19 cellular contexts compared by ENCODE assay signal in genomic region chr1:240801445-240801844, GRCh38.
DNase-seq lines count a peak whose midpoint lies in the region; ATAC-seq and TF ChIP-seq lines count a peak whose summit lies in the region.
"Had no signal": no experiment of that assay in that cellular context is flagged by ENCODE, and none has a peak within 500 bp of the region (broad histone marks: within the 10 kb centered on the region; RNA-seq: fewer than 3 reads in every experiment).

No MANE protein-coding gene starts in this region.

- no peaks in the 10 kb centered on the region for H3K36me3 ChIP-seq in GM23248 (ENCODE audit: low read depth)
- H3K36me3 ChIP-seq in CD8-positive, alpha-beta T cell (ENCODE audit: insufficient read depth, low read length): no peaks in the 10 kb centered on the region
- H3K36me3 ChIP-seq: BLaER1 treated with 17β-estradiol and CSF1 and Interleukin-3, amounts not matched to agents 10 nM and 100 nM had no signal

- H3K27me3 Mint-ChIP-seq in CD8-positive, alpha-beta T cell (ENCODE audit: low read depth): no peaks in the 10 kb centered on the region
- H3K27me3 Mint-ChIP-seq: IgD-negative memory B cell had no signal

- no peak overlapping the region for H3K27ac Mint-ChIP-seq in CD8-positive, alpha-beta T cell
- H3K27ac Mint-ChIP-seq: H9, IgD-negative memory B cell had no signal

- intact Hi-C loops in CD8-positive, alpha-beta T cell (cut with DNase I, micrococcal nuclease): no loop called here

- in situ Hi-C loops in GM23248 (cut with MboI): no loop called here

- no peak overlapping the region for H3K9ac ChIP-seq in GM23248
- H3K9ac ChIP-seq: BLaER1 treated with 17β-estradiol and CSF1 and Interleukin-3, amounts not matched to agents 10 nM and 100 nM had no signal

- peaks cover 30% of the 10 kb centered on the region for H3F3A ChIP-seq in GM23248 (ENCODE audit: insufficient read depth)

- no peaks in the 10 kb centered on the region for H3K27me3 ChIP-seq in GM23248 (replicated peaks; ENCODE audit: insufficient read depth)
- H3K27me3 ChIP-seq in CD8-positive, alpha-beta T cell (ENCODE audit: insufficient read depth, low read length): no peaks in the 10 kb centered on the region
- H3K27me3 ChIP-seq: BLaER1 treated with 17β-estradiol and CSF1 and Interleukin-3, amounts not matched to agents 10 nM and 100 nM had no signal

- H3K9me3 Mint-ChIP-seq in CD8-positive, alpha-beta T cell: no peaks in the 10 kb centered on the region
- H3K9me3 Mint-ChIP-seq: H9 had no signal

- 86 to 89% methylated on average over 3 of the region's 3 CpGs for WGBS in GM23248 (ENCODE audit: low coverage in 1 of 2, low lambda C conversion rate in 2 of 2, missing lambda C conversion rate in 2 of 2), 2 experiments

- H3K4me1 Mint-ChIP-seq in CD8-positive, alpha-beta T cell (ENCODE audit: low read depth): no peaks in the 10 kb centered on the region
- H3K4me1 Mint-ChIP-seq: H9, IgD-negative memory B cell had no signal

- TF ChIP-seq CTCF in CD8-positive, alpha-beta T cell (IDR thresholded peaks at IDR 0.05): no peak

- CTCF ChIA-PET in CD8-positive, alpha-beta T cell (lab: Charles Lee): no interaction called here

- peak; percentile 29 for DNase-seq in GM23248
- DNase-seq in RPMI7951 (ENCODE audit: low read depth): peak; percentile 6
- peak; percentile 71 for DNase-seq in fibroblast of gingiva (ENCODE audit: low read depth)
- DNase-seq in myocyte (ENCODE audit: low read depth): peak; percentile 43
- DNase-seq in CD8-positive, alpha-beta T cell: no peak
- DNase-seq in stimulated activated CD4-positive, alpha-beta T cell treated with anti-CD3 and anti-CD28 coated beads, Interleukin-1b, Interleukin-23, amount 100 ng/mL, for 48 hours: no peak
- DNase-seq in D341Med (ENCODE audit: low spot score): no peak
- DNase-seq in AG20443 (ENCODE audit: low spot score): no peak
- DNase-seq: COR-L47, H9, NCI-H1048, NCI-H146, NCI-H2081 treated with DMSO at 0.1 percent for 48 hours, NCI-H226, NCI-H526 had no signal

- no peaks in the 10 kb centered on the region for H3K36me3 Mint-ChIP-seq in CD8-positive, alpha-beta T cell
- H3K36me3 Mint-ChIP-seq: IgD-negative memory B cell had no signal

- no peak overlapping the region for H3K4me3 ChIP-seq in GM23248
- H3K4me3 ChIP-seq in CD8-positive, alpha-beta T cell (ENCODE audit: low read depth, low read length): no peak overlapping the region
- H3K4me3 ChIP-seq: BLaER1 treated with 17β-estradiol and CSF1 and Interleukin-3, amounts not matched to agents 10 nM and 100 nM; GM12878 had no signal

- H3K4me2 ChIP-seq in GM23248 (ENCODE audit: unreplicated experiment): no peak overlapping the region
- H3K4me2 ChIP-seq: BLaER1 treated with 17β-estradiol and CSF1 and Interleukin-3, amounts not matched to agents 10 nM and 100 nM had no signal

- no peak for ATAC-seq in CD8-positive, alpha-beta T cell
- ATAC-seq: GM12878, Right ventricle myocardium inferior had no signal

- no peaks in the 10 kb centered on the region for H3K9me3 ChIP-seq in GM23248 (ENCODE audit: low read depth)
- H3K9me3 ChIP-seq in CD8-positive, alpha-beta T cell (ENCODE audit: low read length): no peaks in the 10 kb centered on the region
- H3K9me3 ChIP-seq: BLaER1 treated with 17β-estradiol and CSF1 and Interleukin-3, amounts not matched to agents 10 nM and 100 nM had no signal

- H3K4me3 Mint-ChIP-seq in CD8-positive, alpha-beta T cell: no peak overlapping the region
- H3K4me3 Mint-ChIP-seq: H9, IgD-negative memory B cell had no signal

- no peaks in the 10 kb centered on the region for H3K79me2 ChIP-seq in GM23248 (ENCODE audit: insufficient read depth)

- H2AFZ ChIP-seq in GM23248: peak overlapping the region; percentile 34; the same call in 1 of the 2 replicates

- H4K20me1 ChIP-seq in GM23248 (ENCODE audit: insufficient read depth): no peaks in the 10 kb centered on the region
- H4K20me1 ChIP-seq: BLaER1 treated with 17β-estradiol and CSF1 and Interleukin-3, amounts not matched to agents 10 nM and 100 nM had no signal

- H3K4me1 ChIP-seq in GM23248 (ENCODE audit: insufficient read depth): peaks cover 58% of the 10 kb centered on the region
- H3K4me1 ChIP-seq in CD8-positive, alpha-beta T cell (ENCODE audit: insufficient read depth, low read length): no peaks in the 10 kb centered on the region
- H3K4me1 ChIP-seq: BLaER1 treated with 17β-estradiol and CSF1 and Interleukin-3, amounts not matched to agents 10 nM and 100 nM had no signal

- POLR2A ChIA-PET in CD8-positive, alpha-beta T cell (lab: Charles Lee): no interaction called here

- H3K27ac ChIP-seq in GM23248: no peak overlapping the region
- H3K27ac ChIP-seq in CD8-positive, alpha-beta T cell (ENCODE audit: low read depth, low read length): no peak overlapping the region
- H3K27ac ChIP-seq: BLaER1 treated with 17β-estradiol and CSF1 and Interleukin-3, amounts not matched to agents 10 nM and 100 nM had no signal

- H3K9me2 ChIP-seq in GM23248 (ENCODE audit: insufficient read depth): no peaks in the 10 kb centered on the region

Comparison
In these comparisons a context has a peak if more than half of its experiments do, and no peak if none do; other contexts are left out.
1. DNase-seq: peak in GM23248 (single experiment), RPMI7951 (single experiment), fibroblast of gingiva (single experiment) and myocyte (single experiment); none in CD8-positive, alpha-beta T cell (0 of 7), stimulated activated CD4-positive, alpha-beta T cell treated with anti-CD3 and anti-CD28 coated beads, Interleukin-1b, Interleukin-23, amount 100 ng/mL, for 48 hours (single experiment), D341Med (single experiment) and AG20443 (single experiment).